In the genomic region with DNA sequence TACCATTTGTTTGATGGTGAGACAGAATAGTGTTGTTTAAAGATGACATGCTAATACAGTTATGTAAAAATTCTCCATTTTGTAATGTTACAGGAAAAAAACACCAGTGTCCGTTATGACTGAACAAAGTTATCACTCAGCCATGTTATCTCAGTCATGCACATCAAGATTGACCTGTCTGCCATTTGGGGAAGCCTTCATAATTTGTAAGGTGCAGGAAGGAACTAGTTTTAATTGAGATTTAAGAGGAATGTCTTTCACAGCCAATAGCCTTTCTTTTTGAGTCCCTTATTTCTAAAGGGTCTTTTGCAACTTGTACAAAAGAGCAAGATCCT, we compare ENCODE assay signal across 13 cellular contexts.
DNase-seq lines count a peak whose midpoint lies in the region; ATAC-seq, FAIRE-seq and TF ChIP-seq lines count a peak whose summit lies in the region.
"Had no signal": no experiment of that assay in that cellular context is flagged by ENCODE, and none has a peak within 500 bp of the region (broad histone marks: within the 10 kb centered on the region; RNA-seq: fewer than 3 reads in every experiment).

No MANE protein-coding gene starts in this region.

- no peaks in the 10 kb centered on the region for H3K9me3 Mint-ChIP-seq in CD4-positive, alpha-beta T cell
- H3K9me3 Mint-ChIP-seq in IgD-negative memory B cell = no peaks in the 10 kb centered on the region
- H3K9me3 Mint-ChIP-seq: activated naive CD4-positive, alpha-beta T cell treated with anti-CD3 and anti-CD28 coated beads for 36 hours; neural crest cell; T-helper 2 cell treated with Interferon-gamma antibody and Interleukin-4, amounts not matched to agents 5 μg/mL and 100 μg/mL, for 36 hours had no signal

- H3K36me3 ChIP-seq in spleen (no peaks in the 10 kb centered on the region), kidney (ENCODE audit: control insufficient read depth in 1 of 2, insufficient read depth in 2 of 2, low read length in 2 of 2) (no peaks in the 10 kb centered on the region)

- H3K9ac ChIP-seq in kidney (ENCODE audit: low read length in 2 of 2) = no peak overlapping the region

- DNase-seq in CD4-positive, alpha-beta T cell = no peak
- DNase-seq in spleen = no peak
- no peak for DNase-seq in kidney
- no peak for DNase-seq in HuH-7 (ENCODE audit: low spot score)
- DNase-seq in COLO668 (lab: John Stamatoyannopoulos, UW; ENCODE audit: unreplicated experiment) = no peak
- no peak for DNase-seq in Ammon's horn (ENCODE audit: low spot score)
- DNase-seq: Karpas-422 had no signal

- H3K27ac ChIP-seq in CD4-positive, alpha-beta T cell (ENCODE audit: low read depth, low read length) = no peak overlapping the region
- H3K27ac ChIP-seq in spleen (peak overlapping the region in 6 of 8 donors; percentile 50 to 83 (median 66)), kidney (ENCODE audit: low read depth in 2 of 2, low read length in 2 of 2) (no peak overlapping the region)

- H3K4me3 Mint-ChIP-seq in CD4-positive, alpha-beta T cell = no peak overlapping the region
- peak overlapping the region in 1 of 4 donors; percentile 74 for H3K4me3 Mint-ChIP-seq in IgD-negative memory B cell
- H3K4me3 Mint-ChIP-seq: activated naive CD4-positive, alpha-beta T cell treated with anti-CD3 and anti-CD28 coated beads for 36 hours; neural crest cell; T-helper 2 cell treated with Interferon-gamma antibody and Interleukin-4, amounts not matched to agents 5 μg/mL and 100 μg/mL, for 36 hours had no signal

- H3K4me3 ChIP-seq in spleen (no peak overlapping the region), kidney (ENCODE audit: low read length in 2 of 2) (no peak overlapping the region)

- no peaks in the 10 kb centered on the region for H3K9me3 ChIP-seq in CD4-positive, alpha-beta T cell (ENCODE audit: control insufficient read depth, low read length)
- H3K9me3 ChIP-seq in spleen (no peaks in the 10 kb centered on the region), kidney (ENCODE audit: control insufficient read depth in 1 of 2, low read length in 2 of 2) (no peaks in the 10 kb centered on the region)

- no peak for TF ChIP-seq CTCF in CD4-positive, alpha-beta T cell (IDR thresholded peaks at IDR 0.05)
- TF ChIP-seq CTCF in spleen (IDR thresholded peaks at IDR 0.05 in 8 of 11, conservative IDR thresholded peaks at IDR 0.05 in 3 of 11) = no peak
- TF ChIP-seq CTCF in kidney (IDR thresholded peaks at IDR 0.05; ENCODE audit: borderline replicate concordance, extremely low read depth, insufficient read depth) = no peak

- 39 to 57% (median 48%) methylated on average over 1 of the region's 1 CpG for WGBS in spleen, 5 donors

- H3K27ac Mint-ChIP-seq in CD4-positive, alpha-beta T cell = peak overlapping the region; percentile 72
- peak overlapping the region; percentile 30 to 51 (median 49) for H3K27ac Mint-ChIP-seq in IgD-negative memory B cell
- H3K27ac Mint-ChIP-seq: activated naive CD4-positive, alpha-beta T cell treated with anti-CD3 and anti-CD28 coated beads for 36 hours; T-helper 2 cell treated with Interferon-gamma antibody and Interleukin-4, amounts not matched to agents 5 μg/mL and 100 μg/mL, for 36 hours had no signal

- ATAC-seq in CD4-positive, alpha-beta T cell (ENCODE audit: poor library complexity) = no peak

- peaks cover 80% of the 10 kb centered on the region for H3K4me1 Mint-ChIP-seq in CD4-positive, alpha-beta T cell (ENCODE audit: low read depth)
- peaks cover 41 to 56% (median 53%) of the 10 kb centered on the region in 3 donors for H3K4me1 Mint-ChIP-seq in IgD-negative memory B cell

- no peaks in the 10 kb centered on the region for H3K27me3 Mint-ChIP-seq in CD4-positive, alpha-beta T cell
- H3K27me3 Mint-ChIP-seq in IgD-negative memory B cell = no peaks in the 10 kb centered on the region

- H3K4me1 ChIP-seq in spleen (peaks cover 37 to 87% (median 59%) of the 10 kb centered on the region in 6 donors), kidney (ENCODE audit: control insufficient read depth in 1 of 2, insufficient read depth in 1 of 2, low read depth in 1 of 2, low read length in 2 of 2) (peaks cover 22 to 30% of the 10 kb centered on the region in 2 donors)

- POLR2A ChIA-PET in CD4-positive, alpha-beta T cell (lab: Charles Lee) = interaction anchor here (1.0 to 9.1 kb wide), 12 partner anchors 8 to 568 kb away, joined by 3 to 157 read pairs (median 10); a partner anchor contains a TSS

- CTCF ChIA-PET in CD4-positive, alpha-beta T cell (lab: Charles Lee) = interaction anchor here (0.9 to 6.0 kb wide), 8 partner anchors 10 to 850 kb away, joined by 3 to 33 read pairs (median 3); no protein-coding TSS in a partner anchor

- intact Hi-C loops in CD4-positive, alpha-beta T cell (cut with DNase I, micrococcal nuclease) = loop anchor here (5.0 to 10.0 kb wide), 3 partner anchors 111 to 263 kb away; no protein-coding TSS in a partner anchor
- intact Hi-C loops in spleen (cut with DNase I; ENCODE audit: low total_unique reads) (no loop called here), kidney (cut with DNase I) (no loop called here)

- TF ChIP-seq POLR2A in spleen (IDR thresholded peaks at IDR 0.05) = no peak

- FAIRE-seq in endometrium (lab: Jason Lieb, UNC) (peak; percentile 12), kidney (lab: Jason Lieb, UNC) (no peak)
- FAIRE-seq: islet of Langerhans had no signal

- H3K36me3 Mint-ChIP-seq in CD4-positive, alpha-beta T cell (ENCODE audit: low read depth) = no peaks in the 10 kb centered on the region
- no peaks in the 10 kb centered on the region for H3K36me3 Mint-ChIP-seq in IgD-negative memory B cell

- H3K27me3 ChIP-seq in CD4-positive, alpha-beta T cell (ENCODE audit: control insufficient read depth, insufficient read depth, low read length) = no peaks in the 10 kb centered on the region
- H3K27me3 ChIP-seq in spleen (replicated peaks in 1 of 7) = no peaks in the 10 kb centered on the region

Comparison
In these comparisons a context has a peak if more than half of its experiments do, and no peak if none do; other contexts are left out.
1. H3K27ac ChIP-seq: peak in spleen (6 of 8); none in CD4-positive, alpha-beta T cell (single experiment) and kidney (0 of 2).
2. intact Hi-C loops: an anchor here in CD4-positive, alpha-beta T cell (5.0 to 10.0 kb wide); none called in spleen and kidney.